1 cellular context compared by ENCODE assay signal in the genomic region with DNA sequence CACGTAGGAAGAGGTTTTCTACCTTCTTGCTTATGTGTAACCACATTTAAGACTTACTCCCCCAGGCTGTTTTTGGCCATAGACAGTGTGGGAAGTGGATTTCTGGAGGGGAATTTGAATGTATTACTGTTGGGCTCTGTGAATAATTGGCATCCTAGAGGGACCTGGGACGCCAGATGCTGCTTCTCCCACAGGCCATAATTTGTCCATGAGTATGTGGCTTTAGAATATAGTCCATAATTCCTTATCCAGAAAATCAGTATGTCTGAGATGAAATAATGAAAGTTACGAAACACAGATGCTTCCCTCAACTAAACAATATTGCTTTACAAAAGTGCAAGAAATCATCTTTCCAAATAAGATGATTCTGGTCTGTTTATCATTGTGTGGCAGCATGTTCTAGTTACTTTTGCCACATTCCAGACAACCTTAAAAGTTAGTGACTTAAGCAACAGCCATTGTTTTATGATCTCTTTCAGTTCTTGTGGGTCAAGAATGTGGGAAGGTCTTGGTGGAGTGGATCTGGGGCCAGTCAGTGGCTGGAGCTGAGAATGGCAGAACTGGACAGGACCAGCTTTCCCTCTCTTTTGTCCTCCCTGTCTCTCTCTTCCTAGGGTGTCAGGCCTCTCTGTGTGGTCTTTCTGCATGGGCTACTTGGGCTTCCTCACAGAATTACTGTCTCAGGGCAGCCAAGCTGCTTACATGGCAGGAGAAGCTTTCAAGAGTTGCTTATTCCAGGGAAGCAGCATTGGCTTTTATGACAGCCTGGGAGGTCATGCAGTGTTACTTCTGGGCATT.
TF ChIP-seq lines count a peak whose summit lies in the region.

No MANE protein-coding gene starts in this region.

TF ChIP-seq in IMR-90, 13 proteins besides CTCF, POLR2A, EP300 and RAD21 (continued from another document):
- TF ChIP-seq, protein P1, sequence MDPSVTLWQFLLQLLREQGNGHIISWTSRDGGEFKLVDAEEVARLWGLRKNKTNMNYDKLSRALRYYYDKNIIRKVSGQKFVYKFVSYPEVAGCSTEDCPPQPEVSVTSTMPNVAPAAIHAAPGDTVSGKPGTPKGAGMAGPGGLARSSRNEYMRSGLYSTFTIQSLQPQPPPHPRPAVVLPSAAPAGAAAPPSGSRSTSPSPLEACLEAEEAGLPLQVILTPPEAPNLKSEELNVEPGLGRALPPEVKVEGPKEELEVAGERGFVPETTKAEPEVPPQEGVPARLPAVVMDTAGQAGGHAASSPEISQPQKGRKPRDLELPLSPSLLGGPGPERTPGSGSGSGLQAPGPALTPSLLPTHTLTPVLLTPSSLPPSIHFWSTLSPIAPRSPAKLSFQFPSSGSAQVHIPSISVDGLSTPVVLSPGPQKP (IDR thresholded peaks at IDR 0.05; ENCODE audit: borderline replicate concordance, low read depth, low read length) = no peak
- no peak for TF ChIP-seq SMC3 (IDR thresholded peaks at IDR 0.05; ENCODE audit: low read depth, low read length)
